Comparison of ENCODE assay signal across 21 cellular contexts in the genomic region with DNA sequence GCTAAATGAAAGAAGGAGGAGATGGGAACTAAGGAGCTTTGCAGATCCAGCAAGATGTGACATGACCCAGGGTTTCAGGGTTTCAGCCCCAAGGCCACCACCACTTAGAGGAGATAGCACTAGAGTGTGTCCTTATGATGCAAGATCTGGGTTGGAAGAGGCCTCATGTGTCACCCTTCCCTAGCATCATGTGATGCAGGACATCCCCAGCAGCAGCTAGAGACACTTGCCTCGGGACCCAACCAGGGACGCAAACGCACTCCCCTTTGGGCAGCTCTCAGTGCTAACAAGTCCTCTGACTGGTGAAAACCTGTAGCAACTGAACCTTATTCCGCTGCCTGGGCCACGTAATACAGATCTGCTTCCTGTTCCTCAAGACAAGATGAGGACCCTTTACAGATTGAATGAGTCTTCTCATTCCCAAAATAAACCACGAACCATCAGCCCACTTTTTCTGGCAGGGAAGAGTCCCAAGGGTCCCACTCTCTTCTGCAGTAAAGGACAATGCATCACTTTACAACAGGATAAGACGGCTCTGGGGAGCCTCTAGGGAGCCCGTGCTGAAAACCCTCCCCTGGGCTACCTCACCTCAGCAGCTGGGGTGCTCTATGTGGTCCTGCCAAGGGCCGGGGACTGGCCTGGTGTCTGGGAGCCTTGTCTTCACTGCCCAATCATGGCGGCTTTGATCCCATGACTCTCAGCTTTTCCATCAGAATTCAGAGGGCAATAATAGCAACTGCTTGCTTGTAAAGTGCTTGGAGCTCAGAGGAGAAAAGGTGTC. TPM values are rescaled to one million over a fixed set of nuclear protein-coding genes. Genes with fewer than 3 reads are reported as not detected.
DNase-seq lines count a peak whose midpoint lies in the region; ATAC-seq and TF ChIP-seq lines count a peak whose summit lies in the region.
"Had no signal": no experiment of that assay in that cellular context is flagged by ENCODE, and none has a peak within 500 bp of the region (broad histone marks: within the 10 kb centered on the region; RNA-seq: fewer than 3 reads in every experiment).

No MANE protein-coding gene starts in this region.

- H3K27me3 Mint-ChIP-seq in H9 (ENCODE audit: low read depth) (peaks cover 2% of the 10 kb centered on the region; the same call in 1 of the 2 replicates), type B pancreatic cell (no peaks in the 10 kb centered on the region)
- no peaks in the 10 kb centered on the region for H3K27me3 Mint-ChIP-seq in activated naive CD8-positive, alpha-beta T cell
- no peaks in the 10 kb centered on the region for H3K27me3 Mint-ChIP-seq in naive thymus-derived CD8-positive, alpha-beta T cell

- no peaks in the 10 kb centered on the region for H3K23me2 ChIP-seq in H9 (ENCODE audit: insufficient read length, low read depth, low read length, poor library complexity, severe bottlenecking)

- no peak overlapping the region for H2AK5ac ChIP-seq in H9 (ENCODE audit: insufficient read length, low read length)

- H3K23ac ChIP-seq in H9 (ENCODE audit: insufficient read length, low read depth, low read length) = no peak overlapping the region

- ATAC-seq in naive thymus-derived CD8-positive, alpha-beta T cell = no peak
- no peak for ATAC-seq in GM21381 (IDR thresholded peaks at IDR 0.05; ENCODE audit: unreplicated experiment)
- ATAC-seq: gastroesophageal sphincter had no signal

- H3K9me3 Mint-ChIP-seq in H9 (no peaks in the 10 kb centered on the region; a peak in 2 of 5 replicates), type B pancreatic cell (no peaks in the 10 kb centered on the region)
- peaks cover 7% of the 10 kb centered on the region for H3K9me3 Mint-ChIP-seq in activated naive CD8-positive, alpha-beta T cell (ENCODE audit: low read depth)
- peaks cover 0 to 2% (median 0%) of the 10 kb centered on the region in 9 donors for H3K9me3 Mint-ChIP-seq in naive thymus-derived CD8-positive, alpha-beta T cell

- H3K36me3 ChIP-seq in BLaER1 treated with 17β-estradiol and CSF1 and Interleukin-3, amounts not matched to agents 10 nM and 100 nM = 0 out of 22 replicates have a peak, but pooled peaks cover 0 to 3% (median 0%) of the 10 kb centered on the region in 11 experiments
- H3K36me3 ChIP-seq: breast epithelium, gastroesophageal sphincter had no signal

- H2BK20ac ChIP-seq in H9 (ENCODE audit: low read depth, low read length, poor library complexity, severe bottlenecking) = no peak overlapping the region

- no peak overlapping the region for H3K18ac ChIP-seq in H9 (ENCODE audit: insufficient read length, low read depth, low read length)

- WGBS in H9 (ENCODE audit: extremely low coverage, insufficient read length, low lambda C conversion rate) = no CpG with 5 or more reads among the region's 10 CpGs

- peak overlapping the region in 6 of 11 experiments; percentile 2 to 42 (median 11); a peak in 9 of 22 replicates for H3K9ac ChIP-seq in BLaER1 treated with 17β-estradiol and CSF1 and Interleukin-3, amounts not matched to agents 10 nM and 100 nM
- H3K9ac ChIP-seq in H9 (ENCODE audit: extremely low read depth, insufficient read length, low read length) = no peak overlapping the region
- H3K9ac ChIP-seq: parathyroid adenoma had no signal

- no peak overlapping the region for H4K91ac ChIP-seq in H9 (ENCODE audit: insufficient read length, low read depth, low read length)

- H3K4ac ChIP-seq in H9 (ENCODE audit: low read depth, low read length) = no peak overlapping the region

- H3K4me2 ChIP-seq in BLaER1 treated with 17β-estradiol and CSF1 and Interleukin-3, amounts not matched to agents 10 nM and 100 nM = peak overlapping the region; percentile 24 to 91 (median 75)
- no peak overlapping the region for H3K4me2 ChIP-seq in H9 (ENCODE audit: insufficient read depth, insufficient read length, low read length)

- TF ChIP-seq CTCF in H9 (conservative IDR thresholded peaks at IDR 0.05) = no peak
- no peak for TF ChIP-seq CTCF in type B pancreatic cell (conservative IDR thresholded peaks at IDR 0.05)
- no peak for TF ChIP-seq CTCF in GM10248 (IDR thresholded peaks at IDR 0.05; ENCODE audit: control extremely low read depth, extremely low read depth, low read depth, missing control alignments)

- H4K8ac ChIP-seq in H9 (replicated peaks; ENCODE audit: insufficient read length, low read depth, low read length) = no peak overlapping the region

- no peaks in the 10 kb centered on the region for H3K79me1 ChIP-seq in H9 (ENCODE audit: insufficient read depth, low read depth, low read length, poor library complexity, severe bottlenecking)

- H3K27me3 ChIP-seq in BLaER1 treated with 17β-estradiol and CSF1 and Interleukin-3, amounts not matched to agents 10 nM and 100 nM = peaks cover 0 to 89% (median 0%) of the 10 kb centered on the region in 11 experiments; a peak in 6 of 22 replicates
- no peaks in the 10 kb centered on the region for H3K27me3 ChIP-seq in H9 (ENCODE audit: insufficient read depth, low read length)
- H3K27me3 ChIP-seq: breast epithelium, gastroesophageal sphincter had no signal

- H4K20me1 ChIP-seq in BLaER1 treated with 17β-estradiol and CSF1 and Interleukin-3, amounts not matched to agents 10 nM and 100 nM = peaks cover 0 to 3% (median 0%) of the 10 kb centered on the region in 11 experiments; a peak in 2 of 22 replicates
- no peaks in the 10 kb centered on the region for H4K20me1 ChIP-seq in H9 (ENCODE audit: control insufficient read depth, insufficient read depth, insufficient read length)

- peak; percentile 14 for DNase-seq in H9
- DNase-seq in naive thymus-derived CD8-positive, alpha-beta T cell = peak in 1 of 10 donors; percentile 10
- no peak for DNase-seq in NCI-H2227 (lab: John Stamatoyannopoulos, UW; ENCODE audit: unreplicated experiment)
- no peak for DNase-seq in type B pancreatic cell (ENCODE audit: extremely low spot score, unreplicated experiment)
- DNase-seq in GM10248 (ENCODE audit: extremely low spot score) = no peak
- DNase-seq: activated CD4-positive, alpha-beta T cell treated with anti-CD3 and anti-CD28 coated beads for 1 hour; activated naive CD4-positive, alpha-beta T cell treated with anti-CD3 and anti-CD28 coated beads, Interleukin-2, amount 50 U/mL, for 16 hours; dermis blood vessel endothelial cell; erythroblast; NCI-H2081 treated with DMSO at 0.1 percent for 48 hours; NCI-H524 treated with DMSO at 0.1 percent for 48 hours; stimulated activated CD4-positive, alpha-beta T cell treated with anti-CD3 and anti-CD28 coated beads, Interleukin-4, amount 100 ng/mL, for 1 hour; T1000 had no signal

- no peak overlapping the region for H2BK5ac ChIP-seq in H9 (ENCODE audit: insufficient read length, low read length)

- H3K4me3 Mint-ChIP-seq in H9 (no peak overlapping the region), type B pancreatic cell (no peak overlapping the region)
- H3K4me3 Mint-ChIP-seq in activated naive CD8-positive, alpha-beta T cell = peak overlapping the region; percentile 14
- H3K4me3 Mint-ChIP-seq in naive thymus-derived CD8-positive, alpha-beta T cell = peak overlapping the region in 3 of 10 donors; percentile 4 to 72 (median 19)

- no peak overlapping the region for H2BK15ac ChIP-seq in H9 (ENCODE audit: low read depth, low read length)

- CTCF ChIA-PET in GM10248 (lab: Yijun Ruan, JAX) = interaction anchor here (0.7 to 1.5 kb wide), 2 partner anchors 14 to 24 kb away, joined by 3 read pairs; no protein-coding TSS in a partner anchor

- H3K4me1 Mint-ChIP-seq in H9 = 0 out of 4 replicates have a peak, but pooled peaks cover 0 to 6% of the 10 kb centered on the region in 2 experiments
- peaks cover 59% of the 10 kb centered on the region for H3K4me1 Mint-ChIP-seq in activated naive CD8-positive, alpha-beta T cell (ENCODE audit: low read depth)
- H3K4me1 Mint-ChIP-seq in naive thymus-derived CD8-positive, alpha-beta T cell = peaks cover 32 to 70% (median 64%) of the 10 kb centered on the region in 4 donors
- H3K4me1 Mint-ChIP-seq in type B pancreatic cell (ENCODE audit: unreplicated experiment) = peaks cover 5% of the 10 kb centered on the region

- no peak overlapping the region for H2BK120ac ChIP-seq in H9 (ENCODE audit: low read depth, low read length, poor library complexity, severe bottlenecking)

- no peak overlapping the region for H3T11ph ChIP-seq in H9 (ENCODE audit: low read length)

- H2AFZ ChIP-seq in H9 (ENCODE audit: low read length) = no peak overlapping the region
- H2AFZ ChIP-seq: parathyroid adenoma had no signal

- H3K27ac Mint-ChIP-seq in H9 = no peak overlapping the region
- H3K27ac Mint-ChIP-seq in activated naive CD8-positive, alpha-beta T cell = peak overlapping the region; percentile 99
- H3K27ac Mint-ChIP-seq in naive thymus-derived CD8-positive, alpha-beta T cell = peak overlapping the region in 8 of 10 donors; percentile 52 to 98 (median 83)
- no peak overlapping the region for H3K27ac Mint-ChIP-seq in type B pancreatic cell

- peaks cover 0 to 19% (median 12%) of the 10 kb centered on the region in 11 experiments; a peak in 16 of 22 replicates for H3K9me3 ChIP-seq in BLaER1 treated with 17β-estradiol and CSF1 and Interleukin-3, amounts not matched to agents 10 nM and 100 nM (replicated peaks in 1 of 11)
- H3K9me3 ChIP-seq in H9 (ENCODE audit: control insufficient read depth, low read depth, low read length) = no peaks in the 10 kb centered on the region
- H3K9me3 ChIP-seq: breast epithelium, gastroesophageal sphincter had no signal

- 0 out of 20 replicates have a peak overlapping the region, but pooled peaks of 1 of the 10 experiments have one; percentile 18 for H3K4me3 ChIP-seq in BLaER1 treated with 17β-estradiol and CSF1 and Interleukin-3, amounts not matched to agents 10 nM and 100 nM
- H3K4me3 ChIP-seq: breast epithelium, gastroesophageal sphincter, SK-N-MC had no signal

- H3K14ac ChIP-seq in H9 (ENCODE audit: insufficient read depth, low read length) = no peak overlapping the region

- no peaks in the 10 kb centered on the region for H3K36me3 Mint-ChIP-seq in H9 (ENCODE audit: insufficient read depth in 1 of 3, low read depth in 3 of 3)
- no peaks in the 10 kb centered on the region for H3K36me3 Mint-ChIP-seq in activated naive CD8-positive, alpha-beta T cell
- no peaks in the 10 kb centered on the region for H3K36me3 Mint-ChIP-seq in naive thymus-derived CD8-positive, alpha-beta T cell
- no peaks in the 10 kb centered on the region for H3K36me3 Mint-ChIP-seq in type B pancreatic cell

- H3K27ac ChIP-seq in BLaER1 treated with 17β-estradiol and CSF1 and Interleukin-3, amounts not matched to agents 10 nM and 100 nM = peak overlapping the region in 9 of 11 experiments; percentile 17 to 94 (median 90); a peak in 17 of 22 replicates
- no peak overlapping the region for H3K27ac ChIP-seq in H9 (ENCODE audit: insufficient read length, low read depth, low read length)
- H3K27ac ChIP-seq: breast epithelium, gastroesophageal sphincter, parathyroid adenoma, SK-N-MC had no signal

- H3K56ac ChIP-seq in H9 (ENCODE audit: insufficient read length, low read depth, low read length) = no peak overlapping the region

- no peak overlapping the region for H2BK12ac ChIP-seq in H9 (ENCODE audit: insufficient read length, low read depth, low read length)

- no peaks in the 10 kb centered on the region for H3K79me2 ChIP-seq in H9 (ENCODE audit: insufficient read depth, low read length)
- H3K79me2 ChIP-seq: parathyroid adenoma had no signal

- POLR2A ChIA-PET in naive thymus-derived CD8-positive, alpha-beta T cell (lab: Charles Lee) = interaction anchor here (0.9 to 1.9 kb wide), 4 partner anchors 8 to 89 kb away, joined by 4 to 5 read pairs (median 4); no protein-coding TSS in a partner anchor
- POLR2A ChIA-PET in GM10248 (lab: Yijun Ruan, JAX) = no interaction called here

- H4K5ac ChIP-seq in H9 (ENCODE audit: insufficient read length, low read depth, low read length) = no peak overlapping the region

- peaks cover 52 to 76% (median 69%) of the 10 kb centered on the region in 10 experiments for H3K4me1 ChIP-seq in BLaER1 treated with 17β-estradiol and CSF1 and Interleukin-3, amounts not matched to agents 10 nM and 100 nM
- no peaks in the 10 kb centered on the region for H3K4me1 ChIP-seq in H9 (ENCODE audit: insufficient read depth, low read length)
- H3K4me1 ChIP-seq: breast epithelium, parathyroid adenoma had no signal

RNA-seq across cellular contexts. Expression of a gene that starts 44.8 kb away (rescaled TPM):
- total RNA-seq in H9 (2021) (0.20 TPM in 1 of 2 replicates, not detected in the other), type B pancreatic cell (ENCODE audit: low replicate concordance) (0.57 and 46.8 TPM in 2 replicates)
- under 1 TPM; 0.74 to 0.75 TPM for total RNA-seq in naive thymus-derived CD8-positive, alpha-beta T cell
- under 1 TPM in 2 of 3 donors, not detected in 1; 0.26 to 0.60 TPM for polyA plus RNA-seq in naive thymus-derived CD8-positive, alpha-beta T cell
- total RNA-seq: dermis blood vessel endothelial cell, LHCN-M2 had no signal

Comparison
In these comparisons a context has a peak if more than half of its experiments do, and no peak if none do; other contexts are left out.
1. H3K27ac Mint-ChIP-seq: peak in activated naive CD8-positive, alpha-beta T cell (single experiment) and naive thymus-derived CD8-positive, alpha-beta T cell (8 of 10); none in H9 (0 of 3) and type B pancreatic cell (single experiment).